8 cellular contexts compared by ENCODE assay signal in the genomic region with DNA sequence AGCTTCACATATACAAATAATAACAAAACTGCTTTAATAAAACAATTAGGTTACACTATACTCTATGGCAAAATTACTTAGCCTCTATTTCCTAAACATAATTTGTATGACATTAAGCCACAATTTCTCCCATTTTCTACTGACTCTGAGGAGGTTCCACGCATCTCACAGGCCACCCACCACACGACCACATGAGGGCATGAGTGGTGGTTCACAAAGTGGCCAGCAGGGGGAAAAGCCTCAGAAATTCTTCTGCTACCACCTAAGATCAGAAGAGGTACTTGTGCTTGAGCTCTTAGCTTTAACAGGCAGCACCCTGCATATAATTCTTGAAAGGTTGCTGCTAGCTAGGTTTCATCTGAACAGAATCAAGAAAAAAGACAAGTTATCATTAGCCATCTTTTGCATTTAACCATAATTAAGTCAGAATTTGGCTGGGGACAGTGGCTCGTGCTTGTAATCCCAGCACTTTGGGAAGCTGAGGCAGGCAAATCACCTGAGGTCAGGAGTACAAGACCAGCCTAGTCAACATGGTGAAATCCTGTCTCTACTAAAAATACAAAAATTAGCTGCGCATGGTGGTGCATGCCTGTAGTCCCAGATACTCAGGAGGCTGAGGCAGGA.
A peak's percentile ranks its signal among the peaks of the same experiment; 100 is the strongest.
DNase-seq lines count a peak whose midpoint lies in the region; ATAC-seq and TF ChIP-seq lines count a peak whose summit lies in the region.

No MANE protein-coding gene starts in this region.

- DNase-seq in CD1c-positive myeloid dendritic cell (ENCODE audit: extremely low spot score) (peak; percentile 86), NCI-H748 treated with DMSO at 0.1 percent for 48 hours (lab: John Stamatoyannopoulos, UW) (peak; percentile 31), epithelial cell of esophagus (ENCODE audit: low read depth) (peak; percentile 68), tibial artery (no peak)
- DNase-seq in activated CD8-positive, alpha-beta memory T cell treated with anti-CD3 and anti-CD28 coated beads for 1 hour (ENCODE audit: extremely low read depth in 1 of 2, low read depth in 1 of 2) = peak; percentile 51 to 57

- H3K36me3 ChIP-seq in neutrophil = peaks cover 39% of the 10 kb centered on the region
- H3K36me3 ChIP-seq in tibial artery = peaks cover 19 to 33% (median 21%) of the 10 kb centered on the region in 3 donors

- H3K9me3 ChIP-seq in neutrophil = no peaks in the 10 kb centered on the region
- no peaks in the 10 kb centered on the region for H3K9me3 ChIP-seq in tibial artery

- H3K4me3 ChIP-seq in epithelial cell of esophagus (ENCODE audit: low read length) (no peak overlapping the region), neutrophil (ENCODE audit: low read depth in 1 of 2, low read length in 1 of 2) (no peak overlapping the region), tibial artery (no peak overlapping the region)

- no peaks in the 10 kb centered on the region for H3K27me3 ChIP-seq in neutrophil
- no peaks in the 10 kb centered on the region for H3K27me3 ChIP-seq in tibial artery

- TF ChIP-seq CTCF in epithelial cell of esophagus (IDR thresholded peaks at IDR 0.05; ENCODE audit: insufficient read depth, low read depth, low read length, missing control alignments) = peak; percentile 78
- TF ChIP-seq CTCF in neutrophil (IDR thresholded peaks at IDR 0.05) = peak; percentile 81
- TF ChIP-seq CTCF in tibial artery (IDR thresholded peaks at IDR 0.05) = peak; percentile 53 to 70

- intact Hi-C loops in tibial artery (cut with DNase I; ENCODE audit: low total_unique reads) = no loop called here

- H3K27ac ChIP-seq in neutrophil = no peak overlapping the region
- no peak overlapping the region for H3K27ac ChIP-seq in tibial artery

- ATAC-seq in GM18909 (IDR thresholded peaks at IDR 0.05; ENCODE audit: poor library complexity, unreplicated experiment) (peak; percentile 89), HG03159 (IDR thresholded peaks at IDR 0.05; ENCODE audit: unreplicated experiment) (peak; percentile 87)

- peaks cover 0 to 3% of the 10 kb centered on the region in 2 experiments for H3K4me1 ChIP-seq in neutrophil (ENCODE audit: control insufficient read depth in 1 of 2, insufficient read depth in 1 of 2, low read depth in 1 of 2, low read length in 1 of 2)
- peaks cover 0 to 30% (median 2%) of the 10 kb centered on the region in 4 donors for H3K4me1 ChIP-seq in tibial artery

Comparison
In these comparisons a context has a peak if more than half of its experiments do, and no peak if none do; other contexts are left out.
1. DNase-seq: peak in CD1c-positive myeloid dendritic cell (single experiment), NCI-H748 treated with DMSO at 0.1 percent for 48 hours (single experiment), activated CD8-positive, alpha-beta memory T cell treated with anti-CD3 and anti-CD28 coated beads for 1 hour (2 of 2) and epithelial cell of esophagus (single experiment); none in tibial artery (0 of 2).
2. Peak in every context shown above with its lines, with median percentiles within 50 percentile points of each other: CTCF ChIP-seq.